ENCODE assay signal across 8 cellular contexts in genomic region chr10:110395350-110396283, GRCh38.
DNase-seq lines count a peak whose midpoint lies in the region; ATAC-seq and TF ChIP-seq lines count a peak whose summit lies in the region.

No MANE protein-coding gene starts in this region.

- H3K27ac ChIP-seq in right cardiac atrium (ENCODE audit: low read length) (no peak overlapping the region), suprapubic skin (peak overlapping the region; percentile 22)

- ATAC-seq in GM18873 (IDR thresholded peaks at IDR 0.05; ENCODE audit: low FRiP score, unreplicated experiment) (peak; percentile 90), HG03066 (IDR thresholded peaks at IDR 0.05; ENCODE audit: low read depth, unreplicated experiment) (peak; percentile 78), right cardiac atrium (peak; percentile 75 to 82)

- no peaks in the 10 kb centered on the region for H3K27me3 ChIP-seq in right cardiac atrium (ENCODE audit: control insufficient read depth, insufficient read depth)
- no peaks in the 10 kb centered on the region for H3K27me3 ChIP-seq in suprapubic skin

- DNase-seq in A172 (ENCODE audit: low spot score) (peak; percentile 100), right cardiac atrium (peak in 1 of 3 donors; percentile 48), suprapubic skin (ENCODE audit: low spot score in 2 of 2) (no peak), DMS114 treated with DMSO at 0.1 percent for 48 hours (lab: John Stamatoyannopoulos, UW; ENCODE audit: unreplicated experiment) (no peak), NCI-H1694 treated with DMSO at 0.1 percent for 48 hours (lab: John Stamatoyannopoulos, UW) (no peak)
- peak; percentile 21 to 23 for DNase-seq in activated CD4-positive, alpha-beta T cell treated with anti-CD3 and anti-CD28 coated beads, Interleukin-2, amount 50 U/mL, for 4 hours

- no peaks in the 10 kb centered on the region for H3K36me3 ChIP-seq in suprapubic skin

- TF ChIP-seq POLR2A in suprapubic skin (IDR thresholded peaks at IDR 0.05) = no peak

- H3K4me1 ChIP-seq in right cardiac atrium (ENCODE audit: control insufficient read depth, insufficient read depth, low read length) (peaks cover 13% of the 10 kb centered on the region), suprapubic skin (peaks cover 44% of the 10 kb centered on the region)

- intact Hi-C loops in right cardiac atrium (cut with DNase I) = no loop called here

- no peak for TF ChIP-seq CTCF in suprapubic skin (IDR thresholded peaks at IDR 0.05)

- 51% methylated on average over 11 of the region's 11 CpGs for WGBS in right cardiac atrium
- 40% methylated on average over 6 of the region's 11 CpGs for WGBS in suprapubic skin

- H3K9me3 ChIP-seq in right cardiac atrium (ENCODE audit: control insufficient read depth, low read length) = no peaks in the 10 kb centered on the region
- H3K9me3 ChIP-seq in suprapubic skin = no peaks in the 10 kb centered on the region

- H3K4me3 ChIP-seq in right cardiac atrium (ENCODE audit: low read length) (no peak overlapping the region), suprapubic skin (no peak overlapping the region)

- TF ChIP-seq EP300 in suprapubic skin (IDR thresholded peaks at IDR 0.05) = no peak

Comparison
In these comparisons a context has a peak if more than half of its experiments do, and no peak if none do; other contexts are left out.
1. DNase-seq: peak in A172 (single experiment) and activated CD4-positive, alpha-beta T cell treated with anti-CD3 and anti-CD28 coated beads, Interleukin-2, amount 50 U/mL, for 4 hours (2 of 2); none in suprapubic skin (0 of 2), DMS114 treated with DMSO at 0.1 percent for 48 hours (single experiment) and NCI-H1694 treated with DMSO at 0.1 percent for 48 hours (single experiment).
2. Peak in every context shown above with its lines, with median percentiles within 50 percentile points of each other: ATAC-seq.